In genomic region chr12:110846615-110847566, GRCh38 we compare ENCODE assay signal across 8 cellular contexts. TPM values are rescaled to one million over a fixed set of nuclear protein-coding genes. Genes with fewer than 3 reads are reported as not detected.
A peak's percentile ranks its signal among the peaks of the same experiment; 100 is the strongest.
DNase-seq lines count a peak whose midpoint lies in the region; ATAC-seq and TF ChIP-seq lines count a peak whose summit lies in the region.

Gene CCDC63 (plus strand): TSS chr12:110846987. CDS start chr12:110852955, 5,968 bp downstream.

- intact Hi-C loops in CD4-positive, alpha-beta T cell (cut with DNase I, micrococcal nuclease) = no loop called here
- intact Hi-C loops in IMR-90 (cut with micrococcal nuclease) (no loop called here), mucosa of descending colon (cut with DNase I, micrococcal nuclease) (no loop called here)
- intact Hi-C loops in activated CD4-positive, alpha-beta T cell treated with anti-CD3 and anti-CD28 coated beads, Interleukin-2, amount 10 ng/mL, durations not matched to agents 24 days and 14 days (cut with micrococcal nuclease) = no loop called here

- H2BK20ac ChIP-seq in IMR-90 (ENCODE audit: low read depth, low read length) = no peak within 1 kb of the TSS

- H3K27ac Mint-ChIP-seq in CD4-positive, alpha-beta T cell = no peak within 1 kb of the TSS
- no peak within 1 kb of the TSS for H3K27ac Mint-ChIP-seq in activated CD4-positive, alpha-beta T cell treated with anti-CD3 and anti-CD28 coated beads, Interleukin-2, amount 10 ng/mL, durations not matched to agents 24 days and 14 days
- H3K27ac Mint-ChIP-seq in type B pancreatic cell = no peak within 1 kb of the TSS

- peak; percentile 34 for TF ChIP-seq CTCF in CD4-positive, alpha-beta T cell (IDR thresholded peaks at IDR 0.05)
- TF ChIP-seq CTCF in IMR-90 (conservative IDR thresholded peaks at IDR 0.05; ENCODE audit: low read depth, low read length) (peak; percentile 36), mucosa of descending colon (IDR thresholded peaks at IDR 0.05) (peak; percentile 21), type B pancreatic cell (conservative IDR thresholded peaks at IDR 0.05) (peak; percentile 63)

- H3K14ac ChIP-seq in IMR-90 (replicated peaks; ENCODE audit: low read depth, low read length) = no peak within 1 kb of the TSS

- H4K5ac ChIP-seq in IMR-90 (ENCODE audit: low read depth, low read length) = no peak within 1 kb of the TSS

- no peaks in the 10 kb centered on the region for H3K9me3 Mint-ChIP-seq in CD4-positive, alpha-beta T cell
- no peaks in the 10 kb centered on the region for H3K9me3 Mint-ChIP-seq in activated CD4-positive, alpha-beta T cell treated with anti-CD3 and anti-CD28 coated beads, Interleukin-2, amount 10 ng/mL, durations not matched to agents 24 days and 14 days
- no peaks in the 10 kb centered on the region for H3K9me3 Mint-ChIP-seq in type B pancreatic cell

- H3K4me3 ChIP-seq in IMR-90 (ENCODE audit: insufficient read depth, low read depth, low read length) (0 out of 2 replicates have a peak within 1 kb of the TSS, but pooled peaks have one; percentile 2), esophagus (ENCODE audit: low read depth in 1 of 2, low read length in 2 of 2) (peak within 1 kb of the TSS; percentile 34 to 37), mucosa of descending colon (no peak within 1 kb of the TSS)

- peak within 1 kb of the TSS; percentile 69 for H2AFZ ChIP-seq in IMR-90 (replicated peaks; ENCODE audit: low read length, poor library complexity)

- H3K23ac ChIP-seq in IMR-90 (ENCODE audit: low read depth, low read length) = no peak within 1 kb of the TSS

- peak; percentile 41 for ATAC-seq in CD4-positive, alpha-beta T cell (ENCODE audit: poor library complexity)
- peak; percentile 81 for ATAC-seq in IMR-90 (ENCODE audit: low read depth)
- ATAC-seq in mucosa of descending colon = peak; percentile 82
- no peak for ATAC-seq in GM18907 (IDR thresholded peaks at IDR 0.05; ENCODE audit: unreplicated experiment)

- H2BK120ac ChIP-seq in IMR-90 (ENCODE audit: low read depth, low read length) = no peak within 1 kb of the TSS

- peak within 1 kb of the TSS; percentile 85 for H3K4me3 Mint-ChIP-seq in CD4-positive, alpha-beta T cell
- peak within 1 kb of the TSS; percentile 78 for H3K4me3 Mint-ChIP-seq in activated CD4-positive, alpha-beta T cell treated with anti-CD3 and anti-CD28 coated beads, Interleukin-2, amount 10 ng/mL, durations not matched to agents 24 days and 14 days
- H3K4me3 Mint-ChIP-seq in type B pancreatic cell = peak within 1 kb of the TSS; percentile 80

- no peak for TF ChIP-seq POLR2A in IMR-90 (IDR thresholded peaks at IDR 0.05; ENCODE audit: low read depth, low read length)

- peak within 1 kb of the TSS; percentile 42 for H2AK9ac ChIP-seq in IMR-90 (replicated peaks; ENCODE audit: low read depth, low read length, poor library complexity)

- peaks cover 58% of the 10 kb centered on the region for H3K27me3 Mint-ChIP-seq in CD4-positive, alpha-beta T cell
- H3K27me3 Mint-ChIP-seq in activated CD4-positive, alpha-beta T cell treated with anti-CD3 and anti-CD28 coated beads, Interleukin-2, amount 10 ng/mL, durations not matched to agents 24 days and 14 days = peaks cover 52% of the 10 kb centered on the region
- H3K27me3 Mint-ChIP-seq in type B pancreatic cell = peaks cover 82% of the 10 kb centered on the region

- dilution Hi-C loops in IMR-90 (cut with HindIII; ENCODE audit: low sequenced_read_pairs, unreplicated experiment) = no loop called here

- no peaks in the 10 kb centered on the region for H3K36me3 Mint-ChIP-seq in CD4-positive, alpha-beta T cell (ENCODE audit: low read depth)
- H3K36me3 Mint-ChIP-seq in activated CD4-positive, alpha-beta T cell treated with anti-CD3 and anti-CD28 coated beads, Interleukin-2, amount 10 ng/mL, durations not matched to agents 24 days and 14 days (ENCODE audit: low read depth) = no peaks in the 10 kb centered on the region
- H3K36me3 Mint-ChIP-seq in type B pancreatic cell = no peaks in the 10 kb centered on the region

- BruUV-seq in IMR-90 (replicated peaks; lab: Mats Ljungman, UMichigan) = no TSS peak

- no peak within 1 kb of the TSS for H3K27ac ChIP-seq in CD4-positive, alpha-beta T cell (ENCODE audit: low read depth, low read length)
- no peak within 1 kb of the TSS for H3K27ac ChIP-seq in IMR-90 (ENCODE audit: insufficient read depth, low read length)
- no peak within 1 kb of the TSS for H3K27ac ChIP-seq in esophagus (ENCODE audit: low read depth in 2 of 2, low read length in 1 of 2)

- no peak within 1 kb of the TSS for H2BK15ac ChIP-seq in IMR-90 (ENCODE audit: low read depth, low read length)

- H3K9ac ChIP-seq in IMR-90 (ENCODE audit: low read depth, low read length) = no peak within 1 kb of the TSS

- H3K4me1 ChIP-seq in IMR-90 (ENCODE audit: control insufficient read depth, insufficient read depth, low read length) (no peaks in the 10 kb centered on the region), esophagus (ENCODE audit: control insufficient read depth in 2 of 2, insufficient read depth in 2 of 2, low read length in 1 of 2) (no peaks in the 10 kb centered on the region), mucosa of descending colon (ENCODE audit: low read depth) (no peaks in the 10 kb centered on the region)

- no peak within 1 kb of the TSS for H3K18ac ChIP-seq in IMR-90 (ENCODE audit: low read depth, low read length)

- WGBS in IMR-90 (ENCODE audit: extremely low coverage in 2 of 2, insufficient read length in 1 of 2), 2 experiments = 4% methylated on average over 11 of the region's 60 CpGs; no CpG with 5 or more reads in 1 of the 2 experiments
- WGBS in esophagus, 2 donors = 16 to 17% methylated on average over 60 of the region's 60 CpGs

- CTCF ChIA-PET in CD4-positive, alpha-beta T cell (lab: Charles Lee) = no interaction called here
- CTCF ChIA-PET in IMR-90 (lab: Yijun Ruan, JAX) = no interaction called here

- DNase-seq in CD4-positive, alpha-beta T cell = peak in 6 of 10 experiments; percentile 3 to 43 (median 10)
- DNase-seq in IMR-90 = no peak
- DNase-seq in activated CD4-positive, alpha-beta T cell treated with anti-CD3 and anti-CD28 coated beads, Interleukin-2, amount 10 ng/mL, durations not matched to agents 24 days and 14 days = peak; percentile 73
- DNase-seq in mucosa of descending colon = peak; percentile 57 to 71 (median 62)
- peak; percentile 78 for DNase-seq in type B pancreatic cell (ENCODE audit: extremely low spot score, unreplicated experiment)
- DNase-seq in RKO (ENCODE audit: low spot score) = no peak

- no peaks in the 10 kb centered on the region for H3K9me1 ChIP-seq in IMR-90 (ENCODE audit: insufficient read depth, low read length)

- no peak within 1 kb of the TSS for H3K4ac ChIP-seq in IMR-90 (ENCODE audit: low read depth, low read length)

- POLR2A ChIA-PET in CD4-positive, alpha-beta T cell (lab: Charles Lee) = interaction anchor here (1.0 kb wide), 1 partner anchor 233 kb away, joined by 3 read pairs; the partner anchor contains the start of gene TCTN1
- POLR2A ChIA-PET in IMR-90 (lab: Charles Lee; ENCODE audit: unreplicated experiment) = interaction anchor here (0.6 kb wide), 1 partner anchor 9 kb away, joined by 3 read pairs; no protein-coding TSS in a partner anchor

- no peak within 1 kb of the TSS for H4K91ac ChIP-seq in IMR-90 (ENCODE audit: insufficient read depth, low read depth, low read length)

- H3K56ac ChIP-seq in IMR-90 (ENCODE audit: extremely low read depth, insufficient read depth, low read length) = no peak within 1 kb of the TSS

- peak within 1 kb of the TSS; percentile 38; the same call in 1 of the 2 replicates for H3K4me2 ChIP-seq in IMR-90 (ENCODE audit: low read depth, low read length)

- in situ Hi-C loops in IMR-90 (cut with MboI; ENCODE audit: low sequenced_read_pairs) = no loop called here

- no peak within 1 kb of the TSS for H2AK5ac ChIP-seq in IMR-90 (ENCODE audit: low read depth, low read length)

- H3K79me1 ChIP-seq in IMR-90 (ENCODE audit: low read depth in 1 of 2, low read length in 2 of 2) = no peaks in the 10 kb centered on the region

- H3K36me3 ChIP-seq in IMR-90 (ENCODE audit: control insufficient read depth, insufficient read depth, low read length) (no peaks in the 10 kb centered on the region), esophagus (ENCODE audit: control insufficient read depth in 2 of 2, insufficient read depth in 2 of 2, low read length in 1 of 2) (no peaks in the 10 kb centered on the region), mucosa of descending colon (ENCODE audit: low read depth) (no peaks in the 10 kb centered on the region)

- no peak within 1 kb of the TSS for H4K8ac ChIP-seq in IMR-90 (ENCODE audit: low read depth in 2 of 2, low read length in 2 of 2)

- no peak within 1 kb of the TSS for H2BK5ac ChIP-seq in IMR-90 (ENCODE audit: low read depth, low read length, poor library complexity, severe bottlenecking)

- H3K27me3 ChIP-seq in CD4-positive, alpha-beta T cell (ENCODE audit: control insufficient read depth, insufficient read depth, low read length) = no peaks in the 10 kb centered on the region
- H3K27me3 ChIP-seq in IMR-90 (ENCODE audit: control insufficient read depth, insufficient read depth, low read length) (peaks cover 30% of the 10 kb centered on the region), esophagus (ENCODE audit: control insufficient read depth in 1 of 2, insufficient read depth in 2 of 2, low read length in 2 of 2) (no peaks in the 10 kb centered on the region)

- no peaks in the 10 kb centered on the region for H3K9me3 ChIP-seq in CD4-positive, alpha-beta T cell (ENCODE audit: control insufficient read depth, low read length)
- no peaks in the 10 kb centered on the region for H3K9me3 ChIP-seq in IMR-90 (ENCODE audit: control insufficient read depth, insufficient read depth, low read length)
- H3K9me3 ChIP-seq in esophagus (ENCODE audit: control insufficient read depth in 2 of 2, insufficient read depth in 1 of 2, low read depth in 1 of 2, low read length in 1 of 2) = no peaks in the 10 kb centered on the region
- no peaks in the 10 kb centered on the region for H3K9me3 ChIP-seq in mucosa of descending colon

- H4K20me1 ChIP-seq in IMR-90 (ENCODE audit: insufficient read depth, low read length) = no peaks in the 10 kb centered on the region

- H3K4me1 Mint-ChIP-seq in CD4-positive, alpha-beta T cell (ENCODE audit: low read depth) = peaks cover 4% of the 10 kb centered on the region
- peaks cover 8% of the 10 kb centered on the region for H3K4me1 Mint-ChIP-seq in activated CD4-positive, alpha-beta T cell treated with anti-CD3 and anti-CD28 coated beads, Interleukin-2, amount 10 ng/mL, durations not matched to agents 24 days and 14 days
- H3K4me1 Mint-ChIP-seq in type B pancreatic cell (ENCODE audit: unreplicated experiment) = no peaks in the 10 kb centered on the region

- no peak for TF ChIP-seq RAD21 in IMR-90 (IDR thresholded peaks at IDR 0.05; ENCODE audit: low read length)

RNA-seq across cellular contexts. Expression of gene CCDC63, which starts in this region (rescaled TPM):
- not detected for total RNA-seq in CD4-positive, alpha-beta T cell
- not detected in 2 replicates for total RNA-seq in IMR-90 (2012; rRNA removed)
- polyA plus RNA-seq in IMR-90 (2012; rRNA removed) = not detected in 2 replicates
- polyA plus RNA-seq in IMR-90 (2012; cell fraction: cytosol; rRNA removed) = not detected in 2 replicates
- not detected in 2 replicates for polyA plus RNA-seq in IMR-90 (2012; cell fraction: nucleus; rRNA removed; ENCODE audit: low replicate concordance)
- not detected in 2 replicates for total RNA-seq in activated CD4-positive, alpha-beta T cell treated with anti-CD3 and anti-CD28 coated beads, Interleukin-2, amount 10 ng/mL, durations not matched to agents 24 days and 14 days
- polyA plus RNA-seq in esophagus = not detected
- total RNA-seq in mucosa of descending colon = not detected
- total RNA-seq in type B pancreatic cell (ENCODE audit: low replicate concordance) = not detected in 2 replicates

Comparison
In these comparisons a context has a peak if more than half of its experiments do, and no peak if none do; other contexts are left out.
1. Peak in DNase-seq and ATAC-seq in CD4-positive, alpha-beta T cell; RNA of the gene not detected or under 1 TPM.
2. Peak in ATAC-seq, H3K4me3 ChIP-seq and H3K4me2 ChIP-seq in IMR-90; RNA of the gene not detected or under 1 TPM.
3. Peak in DNase-seq in activated CD4-positive, alpha-beta T cell treated with anti-CD3 and anti-CD28 coated beads, Interleukin-2, amount 10 ng/mL, durations not matched to agents 24 days and 14 days; RNA of the gene not detected or under 1 TPM.
4. Peak in DNase-seq and ATAC-seq in mucosa of descending colon; RNA of the gene not detected or under 1 TPM.
5. Peak in DNase-seq in type B pancreatic cell; RNA of the gene not detected or under 1 TPM.